Comparison of ENCODE assay signal across 19 cellular contexts in genomic region chr7:24795407-24795767, GRCh38. TPM values are rescaled to one million over a fixed set of nuclear protein-coding genes. Genes with fewer than 3 reads are reported as not detected.
DNase-seq lines count a peak whose midpoint lies in the region; ATAC-seq, FAIRE-seq and TF ChIP-seq lines count a peak whose summit lies in the region.
"Had no signal": no experiment of that assay in that cellular context is flagged by ENCODE, and none has a peak within 500 bp of the region (broad histone marks: within the 10 kb centered on the region; RNA-seq: fewer than 3 reads in every experiment).

No MANE protein-coding gene starts in this region.

- peak overlapping the region; percentile 52; the same call in 1 of the 2 replicates for H3K9ac ChIP-seq in HepG2 (ENCODE audit: insufficient read depth, low read depth, low read length)

- TF ChIP-seq POLR2A in HepG2 (IDR thresholded peaks at IDR 0.05; ENCODE audit: insufficient read depth in 1 of 2, low read depth in 2 of 2, low read length in 2 of 2) = no peak
- TF ChIP-seq POLR2A in right lobe of liver (IDR thresholded peaks at IDR 0.05) = no peak

- CTCF ChIA-PET in HepG2 (lab: Yijun Ruan, JAX; ENCODE audit: low intra/inter-chr PET ratio, low total read pairs) = no interaction called here

- WGBS in HepG2 (ENCODE audit: low lambda C conversion rate) = 56% methylated on average over 9 of the region's 9 CpGs
- 90% methylated on average over 6 of the region's 9 CpGs for WGBS in right lobe of liver (ENCODE audit: insufficient coverage, low coverage, low lambda C conversion rate, missing lambda C conversion rate)
- WGBS in hepatocyte (ENCODE audit: low lambda C conversion rate, missing lambda C conversion rate) = 67% methylated on average over 9 of the region's 9 CpGs

- H3K27me3 ChIP-seq in HepG2 (ENCODE audit: control insufficient read depth in 1 of 2, insufficient read depth in 2 of 2, low read length in 2 of 2) = no peaks in the 10 kb centered on the region
- H3K27me3 ChIP-seq in right lobe of liver = no peaks in the 10 kb centered on the region
- no peaks in the 10 kb centered on the region for H3K27me3 ChIP-seq in WERI-Rb-1 (ENCODE audit: insufficient read depth, low read depth, severe bottlenecking)
- no peaks in the 10 kb centered on the region for H3K27me3 ChIP-seq in hepatocyte

- H3K9me3 ChIP-seq in HepG2 (ENCODE audit: low read length) (no peaks in the 10 kb centered on the region), right lobe of liver (no peaks in the 10 kb centered on the region), WERI-Rb-1 (ENCODE audit: severe bottlenecking) (no peaks in the 10 kb centered on the region), hepatocyte (ENCODE audit: low read depth) (no peaks in the 10 kb centered on the region)

- H3K4me2 ChIP-seq in HepG2 (ENCODE audit: low read depth, low read length) = peak overlapping the region; percentile 54
- peak overlapping the region; percentile 43 for H3K4me2 ChIP-seq in hepatocyte
- H3K4me2 ChIP-seq: GM23338 had no signal

- no peaks in the 10 kb centered on the region for H4K20me1 ChIP-seq in HepG2 (ENCODE audit: insufficient read depth, low read length)
- no peaks in the 10 kb centered on the region for H4K20me1 ChIP-seq in hepatocyte (ENCODE audit: insufficient read depth, poor library complexity, severe bottlenecking)

- ATAC-seq in HepG2 (peak; percentile 87), right lobe of liver (no peak), HG03045 (IDR thresholded peaks at IDR 0.05; ENCODE audit: unreplicated experiment) (no peak)
- ATAC-seq: CD8-positive, alpha-beta T cell had no signal

- H3K4me3 ChIP-seq in HepG2 (replicated peaks in 1 of 3; ENCODE audit: insufficient read depth in 1 of 3, low read depth in 2 of 3, low read length in 3 of 3) (peak overlapping the region; percentile 23 to 65 (median 45); a peak in 5 of 6 replicates), right lobe of liver (no peak overlapping the region), WERI-Rb-1 (ENCODE audit: low read depth, low read length) (no peak overlapping the region), hepatocyte (no peak overlapping the region), foreskin fibroblast (ENCODE audit: low read depth in 1 of 2, low read length in 2 of 2) (no peak overlapping the region)
- H3K4me3 ChIP-seq: GM23338 had no signal

- no peaks in the 10 kb centered on the region for H3K9me2 ChIP-seq in hepatocyte (replicated peaks; ENCODE audit: insufficient read depth)

- H3K27ac ChIP-seq in HepG2 (ENCODE audit: extremely low read length, insufficient read depth, low read length) (peak overlapping the region; percentile 56), right lobe of liver (no peak overlapping the region), WERI-Rb-1 (peak overlapping the region; percentile 36; the same call in 1 of the 2 replicates), hepatocyte (peak overlapping the region; percentile 52)
- H3K27ac ChIP-seq: 22Rv1 had no signal

- no TSS peak for BruUV-seq in HepG2 (replicated peaks; lab: Mats Ljungman, UMichigan)

- POLR2A ChIA-PET in HepG2 (lab: Yijun Ruan, JAX) = no interaction called here

- in situ Hi-C loops in HepG2 (cut with HindIII; ENCODE audit: extremely low pct_ligation_motif_present, low pct_unique_long_range_greater_than_20kb) = no loop called here

- DNase-seq in HepG2 (ENCODE audit: low spot score) (peak; percentile 29), right lobe of liver (no peak), WERI-Rb-1 (no peak), hepatocyte (ENCODE audit: low spot score) (no peak), foreskin fibroblast (no peak), NCI-H748 (lab: John Stamatoyannopoulos, UW; ENCODE audit: unreplicated experiment) (no peak), NCI-H526 (lab: John Stamatoyannopoulos, UW) (no peak)
- DNase-seq: Calu3; CD8-positive, alpha-beta T cell; DMS 273 treated with DMSO at 0.1 percent for 48 hours; DMS79 treated with DMSO at 0.1 percent for 48 hours; EL; GDM1; H7 had no signal

- H3K36me3 ChIP-seq in HepG2 (replicated peaks in 1 of 2; ENCODE audit: control insufficient read depth in 1 of 2, insufficient read depth in 2 of 2, low read length in 2 of 2) (no peaks in the 10 kb centered on the region), right lobe of liver (no peaks in the 10 kb centered on the region), WERI-Rb-1 (no peaks in the 10 kb centered on the region), hepatocyte (replicated peaks; ENCODE audit: insufficient read depth, low read depth) (no peaks in the 10 kb centered on the region)

- no peak for TF ChIP-seq CTCF in HepG2 (CRISPR knock-in tag; IDR thresholded peaks at IDR 0.05)
- no peak for TF ChIP-seq CTCF in right lobe of liver (IDR thresholded peaks at IDR 0.05)
- no peak for TF ChIP-seq CTCF in WERI-Rb-1 (IDR thresholded peaks at IDR 0.05; ENCODE audit: low read depth, low read length)
- no peak for TF ChIP-seq CTCF in hepatocyte (IDR thresholded peaks at IDR 0.05; ENCODE audit: poor library complexity)
- TF ChIP-seq CTCF in foreskin fibroblast (IDR thresholded peaks at IDR 0.05; ENCODE audit: low read depth, low read length) = no peak

- H2AFZ ChIP-seq in HepG2 (ENCODE audit: low read length) (no peak overlapping the region), hepatocyte (no peak overlapping the region)
- H2AFZ ChIP-seq: GM23338 had no signal

- no peak for FAIRE-seq in HepG2 (lab: Jason Lieb, UNC)
- FAIRE-seq: GM12892, HTR-8/SVneo had no signal

- TF ChIP-seq RAD21 in HepG2 (CRISPR knock-in tag; IDR thresholded peaks at IDR 0.05) = no peak

- H3K79me2 ChIP-seq in HepG2 (ENCODE audit: insufficient read depth, low read length) (peaks cover 3% of the 10 kb centered on the region), hepatocyte (no peaks in the 10 kb centered on the region)

- H3K4me1 ChIP-seq in HepG2 (ENCODE audit: insufficient read depth, low read length) (peaks cover 23% of the 10 kb centered on the region), right lobe of liver (no peaks in the 10 kb centered on the region), hepatocyte (ENCODE audit: insufficient read depth) (no peaks in the 10 kb centered on the region)

- intact Hi-C loops in HepG2 (cut with micrococcal nuclease; ENCODE audit: unreplicated experiment) = no loop called here
- intact Hi-C loops in right lobe of liver (cut with DNase I) = no loop called here

- TF ChIP-seq EP300 in HepG2 (IDR thresholded peaks at IDR 0.05; ENCODE audit: low read depth in 2 of 2, low read length in 2 of 2) = no peak
- TF ChIP-seq EP300 in HepG2 (CRISPR knock-in tag; IDR thresholded peaks at IDR 0.05; ENCODE audit: borderline replicate concordance) = no peak

TF ChIP-seq in HepG2, 621 proteins besides CTCF, POLR2A, EP300 and RAD21 (continues in another document):
- TF ChIP-seq HDAC1 (CRISPR knock-in tag; IDR thresholded peaks at IDR 0.05) (no peak), ZNF317 (CRISPR knock-in tag; IDR thresholded peaks at IDR 0.05) (0 out of 2 replicates have a peak, but pooled peaks have one; percentile 64), ZNF432 (CRISPR knock-in tag; IDR thresholded peaks at IDR 0.05; ENCODE audit: borderline replicate concordance) (no peak), TBL1XR1 (IDR thresholded peaks at IDR 0.05; ENCODE audit: borderline replicate concordance, low read length, partially characterized antibody) (no peak), MYPOP (CRISPR knock-in tag; IDR thresholded peaks at IDR 0.05) (no peak), FOSL1 (CRISPR knock-in tag; IDR thresholded peaks at IDR 0.05; ENCODE audit: borderline replicate concordance) (no peak)

RNA-seq across cellular contexts. Expression of gene GSDME, which starts 38.1 kb away (rescaled TPM):
- 19.2 and 30.0 TPM in 2 replicates for total RNA-seq in HepG2 (2016; rRNA removed; fragmentation: Illumina TruSeq; extraction: Trizol)
- total RNA-seq in HepG2 (2016; cell fraction: cytosol; rRNA removed; fragmentation: Illumina TruSeq; extraction: Trizol; ENCODE audit: low read depth) = 3.4 and 5.0 TPM in 2 replicates
- 20.2 and 27.5 TPM in 2 replicates for total RNA-seq in HepG2 (2016; cell fraction: insoluble cytoplasmic fraction; rRNA removed; fragmentation: Illumina TruSeq; extraction: Trizol)
- 8.4 and 9.3 TPM in 2 replicates for total RNA-seq in HepG2 (2016; cell fraction: membrane; rRNA removed; fragmentation: Illumina TruSeq; extraction: Trizol)
- total RNA-seq in HepG2 (2016; cell fraction: nucleus; rRNA removed; fragmentation: Illumina TruSeq; extraction: Trizol) = 15.5 and 19.2 TPM in 2 replicates
- polyA plus RNA-seq in HepG2 (2011; rRNA removed) = 27.2 and 28.2 TPM in 2 replicates
- 21.7 and 24.2 TPM in 2 replicates for polyA plus RNA-seq in HepG2 (2011; cell fraction: cytosol; rRNA removed)
- polyA plus RNA-seq in HepG2 (2011; cell fraction: nucleus; rRNA removed) = 56.7 and 59.2 TPM in 2 replicates
- 16.9 and 17.5 TPM in 2 replicates for polyA plus RNA-seq in HepG2 (2012)
- 2.6 and 3.4 TPM in 2 replicates for polyA plus RNA-seq in HepG2 (2016; cell fraction: cytosol; fragmentation: Illumina TruSeq; extraction: Trizol; ENCODE audit: low read depth)
- 35.8 and 38.3 TPM in 2 replicates for polyA plus RNA-seq in HepG2 (2016; cell fraction: insoluble cytoplasmic fraction; fragmentation: Illumina TruSeq; extraction: Trizol; ENCODE audit: low read depth)
- 6.0 and 6.2 TPM in 2 replicates for polyA plus RNA-seq in HepG2 (2016; cell fraction: membrane; fragmentation: Illumina TruSeq; extraction: Trizol; ENCODE audit: low read depth)
- polyA plus RNA-seq in HepG2 (2016; cell fraction: nucleus; fragmentation: Illumina TruSeq; extraction: Trizol; ENCODE audit: insufficient read depth, low read depth) = 30.3 and 31.2 TPM in 2 replicates
- 30.0 and 31.2 TPM in 2 replicates for polyA minus RNA-seq in HepG2 (2011; rRNA and poly(A)+ RNA removed; ENCODE audit: low replicate concordance)
- 7.8 and 10.8 TPM in 2 replicates for polyA minus RNA-seq in HepG2 (2011; cell fraction: cytosol; rRNA and poly(A)+ RNA removed)
- polyA minus RNA-seq in HepG2 (2011; cell fraction: nucleus; rRNA and poly(A)+ RNA removed) = 47.3 and 58.2 TPM in 2 replicates
- 10 to 100 TPM in 1 of 6 experiments, 1 to 10 TPM in 5; 3.1 to 10.2 (median 5.8) TPM for total RNA-seq in right lobe of liver
- total RNA-seq in hepatocyte = 33.9 and 35.1 TPM in 2 replicates
- 48.1 and 48.6 TPM in 2 replicates for polyA plus RNA-seq in hepatocyte
- total RNA-seq: CD8-positive, alpha-beta T cell had no signal

Comparison
In these comparisons a context has a peak if more than half of its experiments do, and no peak if none do; other contexts are left out.
1. H3K27ac ChIP-seq: peak in HepG2 (single experiment), WERI-Rb-1 (single experiment) and hepatocyte (single experiment); none in right lobe of liver (0 of 3).
2. H3K4me3 ChIP-seq: peak in HepG2 (3 of 3); none in right lobe of liver (0 of 3), WERI-Rb-1 (single experiment), hepatocyte (single experiment) and foreskin fibroblast (0 of 2).